Comparison of ENCODE assay signal across 8 cellular contexts in the genomic region with DNA sequence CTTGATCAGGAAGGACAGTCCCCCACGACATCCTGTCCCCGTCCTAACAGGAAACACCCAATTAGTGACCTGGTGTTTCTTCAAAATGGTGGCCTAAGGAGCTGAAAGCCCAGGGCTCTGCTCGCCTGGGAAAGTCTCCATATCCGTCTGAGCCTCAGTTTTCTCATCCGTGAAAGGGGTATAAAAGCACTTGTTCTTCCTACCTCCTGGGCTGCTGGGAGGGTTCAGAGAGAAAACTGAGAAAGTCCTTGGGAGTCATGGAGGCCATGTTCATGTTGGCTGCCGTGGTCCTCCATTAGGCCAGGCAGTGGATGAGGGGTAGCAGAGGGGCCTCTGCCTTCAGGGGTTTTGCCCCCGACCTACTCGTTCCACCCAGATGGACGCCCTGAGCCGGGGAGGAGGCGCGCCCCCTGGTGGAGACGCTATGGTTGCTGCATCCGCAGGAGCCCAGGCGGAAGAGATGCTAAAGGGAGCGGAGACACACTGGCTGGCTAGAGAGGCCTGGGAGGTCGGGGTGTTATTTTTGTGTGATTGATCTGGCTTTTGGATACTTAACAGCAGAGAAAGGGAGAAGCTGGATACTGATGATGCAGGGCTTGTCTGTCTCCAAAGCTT.
DNase-seq lines count a peak whose midpoint lies in the region; ATAC-seq and TF ChIP-seq lines count a peak whose summit lies in the region.

No MANE protein-coding gene starts in this region.

- no peak overlapping the region for H3K4me3 ChIP-seq in gastroesophageal sphincter

- no peak overlapping the region for H3K27ac ChIP-seq in gastroesophageal sphincter

- WGBS in gastroesophageal sphincter (ENCODE audit: low coverage in 1 of 2), 2 donors = 38 to 74% methylated on average over 3 to 12 of the region's 17 CpGs

- H3K27me3 Mint-ChIP-seq in IgD-negative memory B cell = peaks cover 1% of the 10 kb centered on the region

- no peak for TF ChIP-seq EP300 in gastroesophageal sphincter (IDR thresholded peaks at IDR 0.05)

- no peaks in the 10 kb centered on the region for H3K9me3 ChIP-seq in gastroesophageal sphincter

- peaks cover 0 to 33% of the 10 kb centered on the region in 2 donors for H3K36me3 ChIP-seq in gastroesophageal sphincter

- peaks cover 11 to 21% (median 13%) of the 10 kb centered on the region in 3 donors for H3K4me1 Mint-ChIP-seq in IgD-negative memory B cell

- H3K4me1 ChIP-seq in gastroesophageal sphincter = peaks cover 0 to 5% (median 0%) of the 10 kb centered on the region in 3 donors

- TF ChIP-seq CTCF in AG09319 (IDR thresholded peaks at IDR 0.05; ENCODE audit: low read depth, low read length) = peak; percentile 66
- TF ChIP-seq CTCF in gastroesophageal sphincter (IDR thresholded peaks at IDR 0.05) = peak in 3 of 4 experiments; percentile 43 to 66 (median 46)

- DNase-seq in AG09319 (ENCODE audit: extremely low read depth, low read depth) = no peak
- DNase-seq in activated T-cell treated with anti-CD3 and anti-CD28 coated beads, Interleukin-2, amount 50 U/mL, for 1 hour = peak; percentile 63
- DNase-seq in stimulated activated CD4-positive, alpha-beta T cell treated with anti-CD3 and anti-CD28 coated beads, Interleukin-15, amount 100 ng/mL, for 24 hours = peak; percentile 72

- H3K9me3 Mint-ChIP-seq in IgD-negative memory B cell = no peaks in the 10 kb centered on the region

- H3K27me3 ChIP-seq in gastroesophageal sphincter = no peaks in the 10 kb centered on the region

- peaks cover 5% of the 10 kb centered on the region for H3K36me3 Mint-ChIP-seq in IgD-negative memory B cell

- TF ChIP-seq POLR2A in gastroesophageal sphincter (IDR thresholded peaks at IDR 0.05) = no peak

- H3K4me3 Mint-ChIP-seq in IgD-negative memory B cell = peak overlapping the region in 2 of 4 donors; percentile 67 to 80

- H3K27ac Mint-ChIP-seq in IgD-negative memory B cell = peak overlapping the region in 2 of 3 donors; percentile 21 to 23

- ATAC-seq in gastroesophageal sphincter (no peak), GM21423 (IDR thresholded peaks at IDR 0.05; ENCODE audit: unreplicated experiment) (no peak), HG02623 (IDR thresholded peaks at IDR 0.05; ENCODE audit: unreplicated experiment) (no peak), HG03097 (IDR thresholded peaks at IDR 0.05; ENCODE audit: low FRiP score, unreplicated experiment) (no peak)
